ENCODE assay signal across 9 cellular contexts in genomic region chr1:234969630-234970370, GRCh38.
A peak's percentile ranks its signal among the peaks of the same experiment; 100 is the strongest.
DNase-seq lines count a peak whose midpoint lies in the region; ATAC-seq, FAIRE-seq and TF ChIP-seq lines count a peak whose summit lies in the region.
"Had no signal": no experiment of that assay in that cellular context is flagged by ENCODE, and none has a peak within 500 bp of the region (broad histone marks: within the 10 kb centered on the region; RNA-seq: fewer than 3 reads in every experiment).

No MANE protein-coding gene starts in this region.

- H3K4me1 ChIP-seq in Caco-2 = peaks cover 61% of the 10 kb centered on the region
- peaks cover 51% of the 10 kb centered on the region for H3K4me1 ChIP-seq in iPS-18a (ENCODE audit: control insufficient read depth, low read depth, low read length)

- H3K9me3 ChIP-seq in Caco-2 (no peaks in the 10 kb centered on the region), iPS-18a (ENCODE audit: control insufficient read depth, low read depth, low read length) (no peaks in the 10 kb centered on the region)

- POLR2A ChIA-PET in Caco-2 (lab: Charles Lee) = interaction anchor here (0.5 to 1.9 kb wide), 8 partner anchors 12 to 358 kb away, joined by 3 to 14 read pairs (median 5); no protein-coding TSS in a partner anchor

- DNase-seq in Caco-2 = peak; percentile 73 to 78
- DNase-seq in NCI-H2081 (lab: John Stamatoyannopoulos, UW) = peak; percentile 86 to 94
- peak; percentile 93 for DNase-seq in astrocyte of the spinal cord (ENCODE audit: low read depth, low spot score)
- DNase-seq in urothelium cell line (ENCODE audit: low spot score) = no peak

- no peaks in the 10 kb centered on the region for H3K9me3 Mint-ChIP-seq in Caco-2 (ENCODE audit: unreplicated experiment)

- in situ Hi-C loops in astrocyte of the spinal cord (cut with HindIII; ENCODE audit: low sequenced_read_pairs) = loop anchor here (10.0 to 25.0 kb wide), 3 partner anchors 105 to 357 kb away; partner anchors contain the start of gene IRF2BP2

- TSS peak; percentile 60 for BruUV-seq in Caco-2 (replicated peaks; lab: Mats Ljungman, UMichigan)

- peaks cover 10% of the 10 kb centered on the region for H3K36me3 Mint-ChIP-seq in Caco-2 (ENCODE audit: insufficient read depth, unreplicated experiment)
- H3K36me3 Mint-ChIP-seq: IgD-negative memory B cell had no signal

- peak overlapping the region; percentile 94 for H3K27ac Mint-ChIP-seq in Caco-2 (ENCODE audit: unreplicated experiment)
- H3K27ac Mint-ChIP-seq: IgD-negative memory B cell had no signal

- TF ChIP-seq CTCF in Caco-2 (IDR thresholded peaks at IDR 0.05; ENCODE audit: insufficient read depth in 1 of 2, low read depth in 1 of 2, low read length in 1 of 2, severe bottlenecking in 1 of 2, unreplicated experiment in 1 of 2) (no peak), astrocyte of the spinal cord (IDR thresholded peaks at IDR 0.05; ENCODE audit: low read depth, low read length) (no peak)

- H3K27me3 Mint-ChIP-seq in Caco-2 (ENCODE audit: insufficient read depth, unreplicated experiment) = no peaks in the 10 kb centered on the region

- peak overlapping the region; percentile 72 for H3K4me3 Mint-ChIP-seq in Caco-2 (ENCODE audit: unreplicated experiment)

- intact Hi-C loops in Caco-2 (cut with micrococcal nuclease; ENCODE audit: unreplicated experiment) = loop anchor here (2.0 kb wide), 1 partner anchor 471 kb away; no protein-coding TSS in a partner anchor

- peaks cover 57% of the 10 kb centered on the region for H3K4me1 Mint-ChIP-seq in Caco-2 (ENCODE audit: low read depth, unreplicated experiment)

- peak overlapping the region; percentile 60 for H3K9ac ChIP-seq in iPS-18a (ENCODE audit: low read length)

- FAIRE-seq in urothelium cell line (lab: Jason Lieb, UNC) = no peak

- CTCF ChIA-PET in Caco-2 (lab: Charles Lee) = interaction anchor here (0.6 to 1.7 kb wide), 5 partner anchors 9 to 114 kb away, joined by 3 to 8 read pairs (median 3); no protein-coding TSS in a partner anchor

- no peak overlapping the region for H3K27ac ChIP-seq in iPS-18a (ENCODE audit: low read length)
- H3K27ac ChIP-seq in skin epidermis = peak overlapping the region; percentile 52 to 94 (median 83)

- ATAC-seq in GM18498 (IDR thresholded peaks at IDR 0.05; ENCODE audit: unreplicated experiment) (no peak), GM18520 (IDR thresholded peaks at IDR 0.05; ENCODE audit: unreplicated experiment) (no peak)

- H3K4me3 ChIP-seq in Caco-2 (ENCODE audit: low read depth, low read length) (peak overlapping the region; percentile 41), astrocyte of the spinal cord (ENCODE audit: low read depth, low read length) (peak overlapping the region; percentile 1), iPS-18a (ENCODE audit: low read length) (peak overlapping the region; percentile 52), skin epidermis (peak overlapping the region in 4 of 7 experiments; percentile 6 to 20 (median 14))

- H3K27me3 ChIP-seq in Caco-2 (replicated peaks; ENCODE audit: control insufficient read depth, insufficient read depth, low read length) = no peaks in the 10 kb centered on the region
- no peaks in the 10 kb centered on the region for H3K27me3 ChIP-seq in iPS-18a (ENCODE audit: control insufficient read depth, insufficient read depth, low read length)

- H3K36me3 ChIP-seq in Caco-2 (ENCODE audit: control insufficient read depth, insufficient read depth, low read length) = no peaks in the 10 kb centered on the region
- no peaks in the 10 kb centered on the region for H3K36me3 ChIP-seq in iPS-18a (ENCODE audit: control insufficient read depth, low read depth, low read length)

Comparison
In these comparisons a context has a peak if more than half of its experiments do, and no peak if none do; other contexts are left out.
1. H3K4me3 ChIP-seq: peak in every context shown above with its lines; median percentile 52 in iPS-18a; 41 in Caco-2; 14 in skin epidermis; 1 in astrocyte of the spinal cord.